1 cellular context compared by ENCODE assay signal in genomic region chr17:6056104-6056503, GRCh38.
TF ChIP-seq lines count a peak whose summit lies in the region.

No MANE protein-coding gene starts in this region.

TF ChIP-seq in K562, 482 proteins besides CTCF, POLR2A, EP300 and RAD21 (continued from another document):
- TF ChIP-seq RBM25 (IDR thresholded peaks at IDR 0.05; ENCODE audit: low read depth, low read length, severe bottlenecking), result peak; percentile 33
